Comparison of ENCODE assay signal across 26 cellular contexts in the genomic region with DNA sequence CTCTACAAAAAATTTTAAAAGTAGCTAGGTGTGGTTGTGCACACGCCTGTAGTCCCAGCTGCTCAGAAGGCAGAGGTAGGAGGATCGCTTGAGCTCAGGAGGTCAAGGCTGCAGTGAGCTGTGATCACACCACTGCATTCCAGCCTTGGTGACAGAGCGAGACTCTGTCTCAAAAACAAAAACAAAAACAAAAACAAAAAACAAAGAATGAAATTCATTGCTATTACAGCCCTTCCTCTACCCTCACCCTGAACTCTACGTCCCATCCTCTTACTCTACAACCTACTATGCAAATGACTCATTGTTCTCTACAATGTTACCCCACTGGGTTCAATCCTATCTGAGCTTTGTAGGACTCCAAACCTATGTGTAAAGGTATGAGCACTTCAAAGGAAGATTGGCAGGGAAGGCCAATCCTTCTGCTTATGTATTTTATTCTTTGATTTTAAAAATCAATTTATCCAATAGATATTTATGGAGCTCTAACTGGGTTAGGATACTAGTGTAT. TPM values are rescaled to one million over a fixed set of nuclear protein-coding genes. Genes with fewer than 3 reads are reported as not detected.
DNase-seq lines count a peak whose midpoint lies in the region; ATAC-seq and TF ChIP-seq lines count a peak whose summit lies in the region.
"Had no signal": no experiment of that assay in that cellular context is flagged by ENCODE, and none has a peak within 500 bp of the region (broad histone marks: within the 10 kb centered on the region; RNA-seq: fewer than 3 reads in every experiment).

No MANE protein-coding gene starts in this region.

- H3K4me3 ChIP-seq in heart left ventricle, result no peak overlapping the region
- no peak overlapping the region for H3K4me3 ChIP-seq in Caco-2 (ENCODE audit: low read depth, low read length)
- no peak overlapping the region for H3K4me3 ChIP-seq in psoas muscle
- H3K4me3 ChIP-seq: GM23248, thyroid gland had no signal

- TF ChIP-seq POLR2A in heart left ventricle (IDR thresholded peaks at IDR 0.05), result no peak

- H3K36me3 Mint-ChIP-seq in Caco-2 (ENCODE audit: insufficient read depth, unreplicated experiment), result no peaks in the 10 kb centered on the region
- no peaks in the 10 kb centered on the region for H3K36me3 Mint-ChIP-seq in activated T-helper 17 cell treated with anti-CD3 and anti-CD28 coated beads, Interleukin-2, amount 50 U/mL, for 72 hours (ENCODE audit: low read depth)
- H3K36me3 Mint-ChIP-seq: activated naive CD8-positive, alpha-beta T cell treated with anti-CD3 and anti-CD28 coated beads for 36 hours had no signal

- POLR2A ChIA-PET in Caco-2 (lab: Charles Lee), result no interaction called here

- H3K9me3 ChIP-seq in heart left ventricle (no peaks in the 10 kb centered on the region), Caco-2 (no peaks in the 10 kb centered on the region), psoas muscle (no peaks in the 10 kb centered on the region)
- H3K9me3 ChIP-seq: thyroid gland had no signal

- no peaks in the 10 kb centered on the region for H3K27me3 ChIP-seq in heart left ventricle
- H3K27me3 ChIP-seq in Caco-2 (replicated peaks; ENCODE audit: control insufficient read depth, insufficient read depth, low read length), result no peaks in the 10 kb centered on the region
- H3K27me3 ChIP-seq in psoas muscle (ENCODE audit: insufficient read depth in 3 of 3, low read length in 2 of 3), result no peaks in the 10 kb centered on the region
- H3K27me3 ChIP-seq: thyroid gland had no signal

- peak overlapping the region; percentile 63 for H3K27ac Mint-ChIP-seq in Caco-2 (ENCODE audit: unreplicated experiment)
- peak overlapping the region; percentile 95 for H3K27ac Mint-ChIP-seq in activated T-helper 17 cell treated with anti-CD3 and anti-CD28 coated beads, Interleukin-2, amount 50 U/mL, for 72 hours
- H3K27ac Mint-ChIP-seq: activated naive CD8-positive, alpha-beta T cell treated with anti-CD3 and anti-CD28 coated beads for 36 hours had no signal

- BruUV-seq in Caco-2 (replicated peaks; lab: Mats Ljungman, UMichigan), result no TSS peak

- H3K4me1 Mint-ChIP-seq in Caco-2 (ENCODE audit: low read depth, unreplicated experiment), result peaks cover 35% of the 10 kb centered on the region
- peaks cover 17% of the 10 kb centered on the region for H3K4me1 Mint-ChIP-seq in activated T-helper 17 cell treated with anti-CD3 and anti-CD28 coated beads, Interleukin-2, amount 50 U/mL, for 72 hours

- CTCF ChIA-PET in Caco-2 (lab: Charles Lee), result interaction anchor here (0.6 kb wide), 2 partner anchors 378 to 403 kb away, joined by 3 read pairs; no protein-coding TSS in a partner anchor

- H3K27ac ChIP-seq in heart left ventricle, result peak overlapping the region; percentile 55 to 91 (median 76)
- peak overlapping the region; percentile 68 for H3K27ac ChIP-seq in psoas muscle
- H3K27ac ChIP-seq: C4-2B, GM23248, thyroid gland, WERI-Rb-1 had no signal

- DNase-seq in heart left ventricle, result no peak
- no peak for DNase-seq in left ventricle myocardium superior
- no peak for DNase-seq in Caco-2
- no peak for DNase-seq in psoas muscle
- DNase-seq in NOMO-1 treated with DMSO at 0.1 percent for 48 hours (lab: John Stamatoyannopoulos, UW; ENCODE audit: unreplicated experiment), result no peak
- DNase-seq: activated CD4-positive, alpha-beta memory T cell treated with anti-CD3 and anti-CD28 coated beads, Interleukin-2, amount 10 ng/mL, durations not matched to agents 7 days and 5 days; activated naive CD8-positive, alpha-beta T cell treated with anti-CD3 and anti-CD28 coated beads for 36 hours; central memory CD4-positive, alpha-beta T cell; dermis blood vessel endothelial cell; glutamatergic neuron; GM23248; naive thymus-derived CD4-positive, alpha-beta T cell; NCI-H1105 treated with DMSO at 0.1 percent for 48 hours; NCI-H2081; NCI-H226; stimulated activated CD4-positive, alpha-beta T cell treated with anti-CD3 and anti-CD28 coated beads, Interleukin-4, amount 100 ng/mL, for 4 hours; stimulated activated naive CD8-positive, alpha-beta T cell treated with anti-CD3 and anti-CD28 coated beads, Interleukin-15, Interleukin-2, amounts not matched to agents 100 U/mL and 50 U/mL, for 24 hours; T-helper 9 cell; thyroid gland; WERI-Rb-1 had no signal

- H3K4me1 ChIP-seq in heart left ventricle (peaks cover 5 to 70% (median 44%) of the 10 kb centered on the region in 12 donors), Caco-2 (peaks cover 27% of the 10 kb centered on the region), psoas muscle (peaks cover 59% of the 10 kb centered on the region)

- no peak overlapping the region for H3K4me3 Mint-ChIP-seq in Caco-2 (ENCODE audit: unreplicated experiment)
- no peak overlapping the region for H3K4me3 Mint-ChIP-seq in activated T-helper 17 cell treated with anti-CD3 and anti-CD28 coated beads, Interleukin-2, amount 50 U/mL, for 72 hours
- H3K4me3 Mint-ChIP-seq: activated CD4-positive, alpha-beta memory T cell treated with anti-CD3 and anti-CD28 coated beads, Interleukin-2, amount 10 ng/mL, durations not matched to agents 7 days and 5 days; activated naive CD8-positive, alpha-beta T cell treated with anti-CD3 and anti-CD28 coated beads for 36 hours had no signal

- H3K27me3 Mint-ChIP-seq in Caco-2 (ENCODE audit: insufficient read depth, unreplicated experiment), result no peaks in the 10 kb centered on the region
- H3K27me3 Mint-ChIP-seq in activated T-helper 17 cell treated with anti-CD3 and anti-CD28 coated beads, Interleukin-2, amount 50 U/mL, for 72 hours, result no peaks in the 10 kb centered on the region
- H3K27me3 Mint-ChIP-seq: activated CD4-positive, alpha-beta memory T cell treated with anti-CD3 and anti-CD28 coated beads, Interleukin-2, amount 10 ng/mL, durations not matched to agents 7 days and 5 days; activated naive CD8-positive, alpha-beta T cell treated with anti-CD3 and anti-CD28 coated beads for 36 hours; naive thymus-derived CD4-positive, alpha-beta T cell had no signal

- intact Hi-C loops in heart left ventricle (cut with DNase I), result no loop called here
- intact Hi-C loops in left ventricle myocardium superior (cut with micrococcal nuclease), result no loop called here
- intact Hi-C loops in Caco-2 (cut with micrococcal nuclease; ENCODE audit: unreplicated experiment), result no loop called here
- intact Hi-C loops in psoas muscle (cut with DNase I), result no loop called here

- H3K9me3 Mint-ChIP-seq in Caco-2 (ENCODE audit: unreplicated experiment), result no peaks in the 10 kb centered on the region
- H3K9me3 Mint-ChIP-seq in activated T-helper 17 cell treated with anti-CD3 and anti-CD28 coated beads, Interleukin-2, amount 50 U/mL, for 72 hours, result no peaks in the 10 kb centered on the region
- H3K9me3 Mint-ChIP-seq: activated CD4-positive, alpha-beta memory T cell treated with anti-CD3 and anti-CD28 coated beads, Interleukin-2, amount 10 ng/mL, durations not matched to agents 7 days and 5 days; activated naive CD8-positive, alpha-beta T cell treated with anti-CD3 and anti-CD28 coated beads for 36 hours; naive thymus-derived CD4-positive, alpha-beta T cell had no signal

- WGBS in heart left ventricle, 4 donors, result 85 to 91% (median 87%) methylated on average over 4 of the region's 4 CpGs
- 90 to 94% (median 90%) methylated on average over 4 of the region's 4 CpGs for WGBS in psoas muscle, 3 donors

- H3K36me3 ChIP-seq in heart left ventricle (no peaks in the 10 kb centered on the region), Caco-2 (ENCODE audit: control insufficient read depth, insufficient read depth, low read length) (no peaks in the 10 kb centered on the region), psoas muscle (ENCODE audit: insufficient read depth in 1 of 2, low read depth in 1 of 2) (no peaks in the 10 kb centered on the region)
- H3K36me3 ChIP-seq: thyroid gland, WERI-Rb-1 had no signal

- no peak for TF ChIP-seq CTCF in heart left ventricle (IDR thresholded peaks at IDR 0.05)
- no peak for TF ChIP-seq CTCF in Caco-2 (IDR thresholded peaks at IDR 0.05; ENCODE audit: insufficient read depth in 1 of 2, low read depth in 1 of 2, low read length in 1 of 2, severe bottlenecking in 1 of 2, unreplicated experiment in 1 of 2)
- no peak for TF ChIP-seq CTCF in psoas muscle (IDR thresholded peaks at IDR 0.05)

- no peak for ATAC-seq in heart left ventricle
- no peak for ATAC-seq in left ventricle myocardium superior
- peak; percentile 54 for ATAC-seq in activated T-helper 17 cell treated with anti-CD3 and anti-CD28 coated beads, Interleukin-2, amount 50 U/mL, for 72 hours (replicated peaks)
- ATAC-seq in psoas muscle, result no peak
- no peak for ATAC-seq in GM21381 (IDR thresholded peaks at IDR 0.05; ENCODE audit: unreplicated experiment)
- ATAC-seq in GM21717 (IDR thresholded peaks at IDR 0.05; ENCODE audit: unreplicated experiment), result no peak
- ATAC-seq: naive thymus-derived CD4-positive, alpha-beta T cell; SK-N-SH treated with all-trans-retinoic acid at 6 μM for 48 hours; stimulated activated naive CD8-positive, alpha-beta T cell treated with anti-CD3 and anti-CD28 coated beads, Interleukin-15, Interleukin-2, amounts not matched to agents 100 U/mL and 50 U/mL, for 24 hours had no signal

RNA-seq across cellular contexts. Expression of gene NINJ2, which starts 39.3 kb away (rescaled TPM):
- total RNA-seq in heart left ventricle, result 1 to 10 TPM; 2.8 to 9.1 (median 5.2) TPM
- polyA plus RNA-seq in heart left ventricle, result 10 to 100 TPM in 1 of 2 donors, 1 to 10 TPM in 1; 4.2 to 15.0 TPM
- 5.3 TPM for total RNA-seq in left ventricle myocardium superior
- total RNA-seq in Caco-2 (2022), result 6.5 and 7.0 TPM in 2 replicates
- total RNA-seq in activated T-helper 17 cell treated with anti-CD3 and anti-CD28 coated beads, Interleukin-2, amount 50 U/mL, for 72 hours, result 10 to 100 TPM in 1 of 2 donors, 1 to 10 TPM in 1; 9.2 to 19.9 TPM
- total RNA-seq in psoas muscle, result 10 to 100 TPM; 32.6 to 37.3 (median 33.0) TPM
- 10 to 100 TPM; 11.8 to 66.6 (median 49.1) TPM for polyA plus RNA-seq in psoas muscle
- total RNA-seq: astrocyte had no signal
